ENCODE assay signal across 15 cellular contexts in the genomic region with DNA sequence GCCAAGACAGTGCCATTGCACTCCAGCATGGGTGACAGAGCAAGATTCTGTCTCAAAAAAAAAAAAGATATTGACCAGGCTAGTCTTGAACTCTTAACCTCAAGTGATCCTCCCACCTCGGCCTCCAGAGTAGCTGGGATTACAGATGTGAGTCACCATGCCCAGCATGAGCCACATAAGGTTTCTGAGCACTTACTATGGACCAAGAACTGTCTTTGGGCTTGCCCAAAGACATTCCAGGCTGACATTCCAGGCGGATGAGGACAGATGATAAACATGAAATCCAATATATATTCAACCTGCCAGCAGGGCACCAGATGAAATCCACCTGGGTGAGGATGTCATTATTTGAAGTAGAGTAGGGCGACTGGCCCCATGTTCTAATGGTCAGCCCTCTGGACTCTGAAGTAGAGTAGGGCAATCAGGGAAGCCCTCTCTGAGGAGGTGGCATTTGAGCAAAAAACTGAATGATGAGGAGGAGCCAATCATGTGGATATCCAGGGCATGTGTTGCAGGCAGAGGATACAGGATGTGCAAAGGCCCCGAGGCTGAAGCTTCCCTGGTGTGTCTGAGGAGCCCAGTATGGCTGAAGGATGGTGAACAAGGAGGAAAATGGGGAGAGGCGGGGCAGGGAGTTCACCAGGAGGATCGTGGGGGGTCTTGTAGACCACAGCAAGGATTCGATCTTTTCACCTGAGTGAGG. TPM values are rescaled to one million over a fixed set of nuclear protein-coding genes. Genes with fewer than 3 reads are reported as not detected.
A peak's percentile ranks its signal among the peaks of the same experiment; 100 is the strongest.
DNase-seq lines count a peak whose midpoint lies in the region; ATAC-seq, FAIRE-seq and TF ChIP-seq lines count a peak whose summit lies in the region.
"Had no signal": no experiment of that assay in that cellular context is flagged by ENCODE, and none has a peak within 500 bp of the region (broad histone marks: within the 10 kb centered on the region; RNA-seq: fewer than 3 reads in every experiment).

No MANE protein-coding gene starts in this region.

- H3K27me3 ChIP-seq in naive thymus-derived CD4-positive, alpha-beta T cell (ENCODE audit: control insufficient read depth in 2 of 2, insufficient read depth in 2 of 2, low read length in 2 of 2): no peaks in the 10 kb centered on the region
- H3K27me3 ChIP-seq in dorsolateral prefrontal cortex: no peaks in the 10 kb centered on the region
- H3K27me3 ChIP-seq: BLaER1 had no signal

- no peak overlapping the region for H3K4me3 Mint-ChIP-seq in naive thymus-derived CD4-positive, alpha-beta T cell
- H3K4me3 Mint-ChIP-seq: activated naive CD4-positive, alpha-beta T cell treated with anti-CD3 and anti-CD28 coated beads, Interleukin-2, amount 10 ng/mL, durations not matched to agents 7 days and 5 days had no signal

- H3K36me3 Mint-ChIP-seq in naive thymus-derived CD4-positive, alpha-beta T cell: peaks cover 0 to 4% (median 0%) of the 10 kb centered on the region in 5 donors
- H3K36me3 Mint-ChIP-seq: activated naive CD4-positive, alpha-beta T cell treated with anti-CD3 and anti-CD28 coated beads, Interleukin-2, amount 10 ng/mL, durations not matched to agents 7 days and 5 days had no signal

- H3K27me3 Mint-ChIP-seq in naive thymus-derived CD4-positive, alpha-beta T cell: no peaks in the 10 kb centered on the region

- DNase-seq in AG20443 (ENCODE audit: low spot score) (peak; percentile 45), HTR-8/SVneo (ENCODE audit: insufficient read length, low spot score) (peak; percentile 73), astrocyte of the hippocampus (ENCODE audit: low read depth, low spot score) (peak; percentile 56), glomerular visceral epithelial cell (ENCODE audit: extremely low spot score) (peak; percentile 78), GM19238 (ENCODE audit: insufficient read length, low spot score) (no peak), dorsolateral prefrontal cortex (no peak)
- DNase-seq in naive thymus-derived CD4-positive, alpha-beta T cell: no peak
- DNase-seq: activated naive CD4-positive, alpha-beta T cell treated with anti-CD3 and anti-CD28 coated beads, Interleukin-2, amount 10 ng/mL, durations not matched to agents 7 days and 5 days; mucosa of descending colon; NCI-H2171; psoas muscle; stimulated activated CD4-positive, alpha-beta T cell treated with anti-CD3 and anti-CD28 coated beads, Interleukin-2, amount 100 ng/mL, for 24 hours had no signal

- TF ChIP-seq CTCF in dorsolateral prefrontal cortex (IDR thresholded peaks at IDR 0.05 in 54 of 56, conservative IDR thresholded peaks at IDR 0.05 in 2 of 56; ENCODE audit: low read depth in 1 of 56, partially characterized antibody in 56 of 56): no peak

- peak overlapping the region in 1 of 9 donors; percentile 65 for H3K27ac Mint-ChIP-seq in naive thymus-derived CD4-positive, alpha-beta T cell
- H3K27ac Mint-ChIP-seq: activated naive CD4-positive, alpha-beta T cell treated with anti-CD3 and anti-CD28 coated beads, Interleukin-2, amount 10 ng/mL, durations not matched to agents 7 days and 5 days had no signal

- H3K9me3 Mint-ChIP-seq in naive thymus-derived CD4-positive, alpha-beta T cell: no peaks in the 10 kb centered on the region
- H3K9me3 Mint-ChIP-seq: activated naive CD4-positive, alpha-beta T cell treated with anti-CD3 and anti-CD28 coated beads, Interleukin-2, amount 10 ng/mL, durations not matched to agents 7 days and 5 days had no signal

- no peak for ATAC-seq in GM18868 (IDR thresholded peaks at IDR 0.05; ENCODE audit: unreplicated experiment)
- ATAC-seq in naive thymus-derived CD4-positive, alpha-beta T cell: no peak
- ATAC-seq: esophagus mucosa, mucosa of descending colon, psoas muscle had no signal

- POLR2A ChIA-PET in naive thymus-derived CD4-positive, alpha-beta T cell (lab: Charles Lee): interaction anchor here (1.2 kb wide), 1 partner anchor 16 kb away, joined by 3 read pairs; a partner anchor contains a TSS

- H3K4me3 ChIP-seq in naive thymus-derived CD4-positive, alpha-beta T cell (ENCODE audit: low read length): no peak overlapping the region
- H3K4me3 ChIP-seq in dorsolateral prefrontal cortex: no peak overlapping the region
- H3K4me3 ChIP-seq: BLaER1, mucosa of descending colon, psoas muscle had no signal

- H3K9me3 ChIP-seq in naive thymus-derived CD4-positive, alpha-beta T cell (ENCODE audit: control insufficient read depth in 2 of 3, low read length in 3 of 3): no peaks in the 10 kb centered on the region
- H3K9me3 ChIP-seq: BLaER1, mucosa of descending colon, psoas muscle had no signal

- CTCF ChIA-PET in naive thymus-derived CD4-positive, alpha-beta T cell (lab: Charles Lee): interaction anchor here (0.6 kb wide), 2 partner anchors 16 to 107 kb away, joined by 3 to 6 read pairs; a partner anchor contains a TSS

- intact Hi-C loops in naive thymus-derived CD4-positive, alpha-beta T cell (cut with micrococcal nuclease): no loop called here
- intact Hi-C loops in dorsolateral prefrontal cortex (cut with DNase I): no loop called here

- peaks cover 0 to 5% of the 10 kb centered on the region in 2 donors for H3K4me1 ChIP-seq in naive thymus-derived CD4-positive, alpha-beta T cell (ENCODE audit: control insufficient read depth in 2 of 2, insufficient read depth in 2 of 2, low read length in 2 of 2)
- H3K4me1 ChIP-seq: psoas muscle had no signal

- no peaks in the 10 kb centered on the region for H3K36me3 ChIP-seq in naive thymus-derived CD4-positive, alpha-beta T cell (ENCODE audit: control insufficient read depth in 2 of 3, insufficient read depth in 3 of 3, low read length in 3 of 3)
- H3K36me3 ChIP-seq: BLaER1 had no signal

- H3K4me1 Mint-ChIP-seq in naive thymus-derived CD4-positive, alpha-beta T cell: peaks cover 4 to 13% (median 8%) of the 10 kb centered on the region in 7 donors

- peak; percentile 77 for FAIRE-seq in HTR-8/SVneo (lab: Jason Lieb, UNC)

- no peak overlapping the region for H3K27ac ChIP-seq in naive thymus-derived CD4-positive, alpha-beta T cell (ENCODE audit: low read depth, low read length)
- H3K27ac ChIP-seq in dorsolateral prefrontal cortex: no peak overlapping the region
- H3K27ac ChIP-seq: BLaER1, psoas muscle had no signal

RNA-seq across cellular contexts. Expression of a gene that starts 4.0 kb away (rescaled TPM):
- 10 to 100 TPM in 1 of 5 experiments, 1 to 10 TPM in 4; 2.5 to 50.5 (median 3.5) TPM for total RNA-seq in naive thymus-derived CD4-positive, alpha-beta T cell
- polyA plus RNA-seq in naive thymus-derived CD4-positive, alpha-beta T cell: 1 to 10 TPM; 1.4 to 2.8 TPM
- total RNA-seq in dorsolateral prefrontal cortex: 1 to 10 TPM in 95 of 120 experiments, under 1 TPM in 20, not detected in 5; 0.36 to 6.0 (median 1.8) TPM
- total RNA-seq: esophagus mucosa had no signal

RNA-seq across cellular contexts. Expression of a gene that starts 16.2 kb away (rescaled TPM):
- total RNA-seq in naive thymus-derived CD4-positive, alpha-beta T cell: 10 to 100 TPM in 2 of 5 experiments, 1 to 10 TPM in 3; 7.6 to 12.8 (median 9.9) TPM
- polyA plus RNA-seq in naive thymus-derived CD4-positive, alpha-beta T cell: 10 to 100 TPM; 19.0 to 21.7 TPM
- 10 to 100 TPM in 109 of 120 experiments, 1 to 10 TPM in 11; 7.7 to 25.1 (median 13.0) TPM for total RNA-seq in dorsolateral prefrontal cortex

RNA-seq across cellular contexts. Expression of a gene that starts 19.1 kb away (rescaled TPM):
- total RNA-seq in naive thymus-derived CD4-positive, alpha-beta T cell: 10 to 100 TPM; 21.3 to 43.1 (median 27.2) TPM
- polyA plus RNA-seq in naive thymus-derived CD4-positive, alpha-beta T cell: under 1 TPM; 0.69 to 0.94 TPM
- 10 to 100 TPM; 31.2 to 58.4 (median 45.9) TPM for total RNA-seq in dorsolateral prefrontal cortex

Comparison
In these comparisons a context has a peak if more than half of its experiments do, and no peak if none do; other contexts are left out.
1. DNase-seq: peak in AG20443 (single experiment), HTR-8/SVneo (single experiment), astrocyte of the hippocampus (single experiment) and glomerular visceral epithelial cell (single experiment); none in naive thymus-derived CD4-positive, alpha-beta T cell (0 of 9), GM19238 (single experiment) and dorsolateral prefrontal cortex (0 of 10).